14 cellular contexts compared by ENCODE assay signal in the genomic region with DNA sequence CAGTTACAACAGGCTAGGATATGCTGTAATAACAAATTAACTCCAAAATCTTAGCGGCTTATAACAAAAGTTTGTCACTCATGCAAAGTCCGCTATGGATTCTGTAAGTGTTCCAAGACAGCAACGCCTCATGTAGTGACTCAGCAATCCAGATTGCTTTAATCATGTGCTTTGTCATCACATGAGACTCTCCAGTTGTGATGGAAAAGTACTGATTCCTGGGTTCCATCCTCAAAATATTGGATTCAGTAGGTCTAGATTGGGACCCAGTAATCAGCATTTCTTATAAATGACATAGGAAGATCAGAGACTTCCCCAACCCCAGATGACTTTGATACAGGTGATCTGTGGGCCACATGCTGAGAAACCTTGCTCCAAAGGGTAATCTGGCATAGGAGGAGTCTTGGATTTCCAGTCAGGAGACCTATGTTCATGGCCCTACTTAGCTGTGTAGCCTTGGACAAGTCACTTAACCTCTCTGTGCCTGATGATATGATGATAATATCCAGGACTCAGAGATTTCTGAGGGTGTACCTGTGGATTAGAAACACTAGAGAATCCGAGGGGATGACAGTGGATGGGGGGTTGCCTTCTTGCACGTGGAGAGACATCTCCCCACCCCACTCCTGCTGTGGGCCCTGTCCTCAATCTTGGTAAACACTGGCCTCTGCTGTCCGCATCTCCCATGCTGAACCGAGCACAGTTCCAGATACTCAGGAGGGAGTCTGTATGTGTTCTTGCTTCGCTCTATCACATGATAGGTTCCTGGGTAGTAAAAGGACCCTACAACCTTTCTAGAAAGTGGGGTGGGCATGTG.
A peak's percentile ranks its signal among the peaks of the same experiment; 100 is the strongest.
DNase-seq lines count a peak whose midpoint lies in the region; ATAC-seq, FAIRE-seq and TF ChIP-seq lines count a peak whose summit lies in the region.
"Had no signal": no experiment of that assay in that cellular context is flagged by ENCODE, and none has a peak within 500 bp of the region (broad histone marks: within the 10 kb centered on the region; RNA-seq: fewer than 3 reads in every experiment).

No MANE protein-coding gene starts in this region.

- CTCF ChIA-PET in AG04450 (lab: Charles Lee): interaction anchor here (1.4 to 1.5 kb wide), 3 partner anchors 30 to 94 kb away, joined by 3 to 5 read pairs (median 3); no protein-coding TSS in a partner anchor
- CTCF ChIA-PET in MCF 10A (lab: Yijun Ruan, JAX): interaction anchor here (0.5 to 1.0 kb wide), 3 partner anchors 30 to 339 kb away, joined by 3 to 5 read pairs (median 4); no protein-coding TSS in a partner anchor

- no TSS peak for BruUV-seq in MCF 10A (replicated peaks; lab: Mats Ljungman, UMichigan)

- no peak overlapping the region for H4K8ac ChIP-seq in H9 (replicated peaks; ENCODE audit: insufficient read length, low read depth, low read length)

- no peaks in the 10 kb centered on the region for H3K36me3 ChIP-seq in keratinocyte (ENCODE audit: control insufficient read depth in 2 of 2, extremely low read depth in 1 of 2, insufficient read depth in 2 of 2, low read length in 2 of 2)

- H3K14ac ChIP-seq in H9 (ENCODE audit: insufficient read depth, low read length): no peak overlapping the region

- no peak overlapping the region for H2BK15ac ChIP-seq in H9 (ENCODE audit: low read depth, low read length)

- H3K23me2 ChIP-seq in H9 (ENCODE audit: insufficient read length, low read depth, low read length, poor library complexity, severe bottlenecking): peaks cover 3% of the 10 kb centered on the region

- dilution Hi-C loops in keratinocyte (cut with MboI; ENCODE audit: extremely low pct_ligation_motif_present, low sequenced_read_pairs): no loop called here

- no peak overlapping the region for H3K56ac ChIP-seq in H9 (ENCODE audit: insufficient read length, low read depth, low read length)

- H3K4me1 Mint-ChIP-seq in H9 (peaks cover 15 to 28% of the 10 kb centered on the region in 2 experiments), MCF 10A (ENCODE audit: insufficient read depth, unreplicated experiment) (peaks cover 16% of the 10 kb centered on the region), T-helper 17 cell (peaks cover 3% of the 10 kb centered on the region)

- no peaks in the 10 kb centered on the region for H3K36me3 Mint-ChIP-seq in H9 (ENCODE audit: insufficient read depth in 1 of 3, low read depth in 3 of 3)
- H3K36me3 Mint-ChIP-seq in MCF 10A (ENCODE audit: insufficient read depth, unreplicated experiment): no peaks in the 10 kb centered on the region
- no peaks in the 10 kb centered on the region for H3K36me3 Mint-ChIP-seq in T-helper 17 cell (ENCODE audit: low read depth)

- H3K18ac ChIP-seq in H9 (ENCODE audit: insufficient read length, low read depth, low read length): no peak overlapping the region

- H3K4ac ChIP-seq in H9 (ENCODE audit: low read depth, low read length): no peak overlapping the region

- H3K4me1 ChIP-seq in H9 (ENCODE audit: insufficient read depth, low read length) (no peaks in the 10 kb centered on the region), keratinocyte (ENCODE audit: control insufficient read depth, extremely low read depth, insufficient read depth, low read length) (peaks cover 49% of the 10 kb centered on the region)

- ATAC-seq in GM21717 (IDR thresholded peaks at IDR 0.05; ENCODE audit: unreplicated experiment) (no peak), T-helper 17 cell (no peak)
- ATAC-seq: activated T-cell treated with anti-CD3 and anti-CD28 coated beads, Interleukin-2, amount 50 U/mL, for 72 hours; left lobe of liver had no signal

- H4K20me1 ChIP-seq in H9 (ENCODE audit: control insufficient read depth, insufficient read depth, insufficient read length): no peaks in the 10 kb centered on the region
- no peaks in the 10 kb centered on the region for H4K20me1 ChIP-seq in keratinocyte (ENCODE audit: control insufficient read depth, extremely low read depth, insufficient read depth, low read length)

- H3T11ph ChIP-seq in H9 (ENCODE audit: low read length): no peak overlapping the region

- no peak overlapping the region for H2AK5ac ChIP-seq in H9 (ENCODE audit: insufficient read length, low read length)

- H3K27ac Mint-ChIP-seq in H9 (no peak overlapping the region), MCF 10A (ENCODE audit: low read depth, unreplicated experiment) (no peak overlapping the region), T-helper 17 cell (no peak overlapping the region)
- H3K27ac Mint-ChIP-seq: activated T-cell treated with anti-CD3 and anti-CD28 coated beads, Interleukin-2, amount 50 U/mL, for 72 hours had no signal

- no peak overlapping the region for H4K5ac ChIP-seq in H9 (ENCODE audit: insufficient read length, low read depth, low read length)

- H3K27ac ChIP-seq in AG04450 (ENCODE audit: low read depth, low read length) (peak overlapping the region; percentile 47), H9 (ENCODE audit: insufficient read length, low read depth, low read length) (no peak overlapping the region), keratinocyte (ENCODE audit: control insufficient read depth, insufficient read depth, low read length) (peak overlapping the region; percentile 57)

- no peak overlapping the region for H3K4me3 ChIP-seq in AG04450 (ENCODE audit: low read depth, low read length)
- H3K4me3 ChIP-seq in keratinocyte (ENCODE audit: control insufficient read depth in 2 of 3, extremely low read depth in 1 of 3, insufficient read depth in 2 of 3, low read depth in 1 of 3, low read length in 3 of 3): no peak overlapping the region

- no peak overlapping the region for H2BK5ac ChIP-seq in H9 (ENCODE audit: insufficient read length, low read length)

- DNase-seq in AG04450 (ENCODE audit: low read depth, low spot score) (peak; percentile 26), H9 (no peak), MCF 10A (ENCODE audit: unreplicated experiment) (peak; percentile 51), keratinocyte (ENCODE audit: low read depth, low spot score) (no peak), NCI-H2029 (lab: John Stamatoyannopoulos, UW) (no peak), T-helper 17 cell (no peak)
- no peak for DNase-seq in activated T-cell treated with anti-CD3 and anti-CD28 coated beads, Interleukin-2, amount 50 U/mL, for 1 hour
- DNase-seq: activated T-cell treated with anti-CD3 and anti-CD28 coated beads, Interleukin-2, amount 50 U/mL, for 72 hours; DND-41; effector memory CD4-positive, alpha-beta T cell; NCI-H524 treated with DMSO at 0.1 percent for 48 hours; retina had no signal

- no peak overlapping the region for H3K23ac ChIP-seq in H9 (ENCODE audit: insufficient read length, low read depth, low read length)

- POLR2A ChIA-PET in AG04450 (lab: Yijun Ruan, JAX): no interaction called here
- POLR2A ChIA-PET in MCF 10A (lab: Yijun Ruan, JAX): no interaction called here

- TF ChIP-seq CTCF in AG04450 (IDR thresholded peaks at IDR 0.05; ENCODE audit: low read depth, low read length): no peak
- peak; percentile 18; the same call in 1 of the 3 replicates for TF ChIP-seq CTCF in H9 (conservative IDR thresholded peaks at IDR 0.05)
- no peak for TF ChIP-seq CTCF in MCF 10A (IDR thresholded peaks at IDR 0.05; ENCODE audit: unreplicated experiment)
- TF ChIP-seq CTCF in keratinocyte (optimal IDR thresholded peaks at IDR 0.05 in 1 of 3, IDR thresholded peaks at IDR 0.05 in 1 of 3, conservative IDR thresholded peaks at IDR 0.05 in 1 of 3; ENCODE audit: extremely low read depth in 1 of 3, insufficient read depth in 2 of 3, low read length in 3 of 3): peak in 1 of 3 experiments; percentile 31

- H3K27me3 ChIP-seq in AG04450 (ENCODE audit: control insufficient read depth, insufficient read depth, low read length) (no peaks in the 10 kb centered on the region), H9 (ENCODE audit: insufficient read depth, low read length) (no peaks in the 10 kb centered on the region), keratinocyte (ENCODE audit: control insufficient read depth, extremely low read depth, insufficient read depth, low read length) (no peaks in the 10 kb centered on the region)

- no peaks in the 10 kb centered on the region for H3K79me1 ChIP-seq in H9 (ENCODE audit: insufficient read depth, low read depth, low read length, poor library complexity, severe bottlenecking)

- H3K79me2 ChIP-seq in H9 (ENCODE audit: insufficient read depth, low read length): no peaks in the 10 kb centered on the region
- H3K79me2 ChIP-seq in keratinocyte (ENCODE audit: control insufficient read depth, insufficient read depth, low read length): no peaks in the 10 kb centered on the region

- H3K9me3 Mint-ChIP-seq in H9 (no peaks in the 10 kb centered on the region), MCF 10A (ENCODE audit: unreplicated experiment) (no peaks in the 10 kb centered on the region)
- H3K9me3 Mint-ChIP-seq: activated T-cell treated with anti-CD3 and anti-CD28 coated beads, Interleukin-2, amount 50 U/mL, for 72 hours had no signal

- no peak overlapping the region for H2BK120ac ChIP-seq in H9 (ENCODE audit: low read depth, low read length, poor library complexity, severe bottlenecking)

- intact Hi-C loops in MCF 10A (cut with micrococcal nuclease): no loop called here

- no peak overlapping the region for H2BK12ac ChIP-seq in H9 (ENCODE audit: insufficient read length, low read depth, low read length)

- H3K9me1 ChIP-seq in keratinocyte (ENCODE audit: control insufficient read depth, extremely low read depth, insufficient read depth, low read length): no peaks in the 10 kb centered on the region

- no peak overlapping the region for H2AFZ ChIP-seq in H9 (ENCODE audit: low read length)
- no peak overlapping the region for H2AFZ ChIP-seq in keratinocyte (ENCODE audit: control insufficient read depth, low read length)

- H3K4me3 Mint-ChIP-seq in H9 (no peak overlapping the region), MCF 10A (ENCODE audit: unreplicated experiment) (no peak overlapping the region), T-helper 17 cell (no peak overlapping the region)
- H3K4me3 Mint-ChIP-seq: activated T-cell treated with anti-CD3 and anti-CD28 coated beads, Interleukin-2, amount 50 U/mL, for 72 hours had no signal

- H3K9ac ChIP-seq in H9 (ENCODE audit: extremely low read depth, insufficient read length, low read length): no peak overlapping the region
- no peak overlapping the region for H3K9ac ChIP-seq in keratinocyte (ENCODE audit: control insufficient read depth, extremely low read depth, insufficient read depth, low read length)

- H2BK20ac ChIP-seq in H9 (ENCODE audit: low read depth, low read length, poor library complexity, severe bottlenecking): no peak overlapping the region

- H3K27me3 Mint-ChIP-seq in H9 (ENCODE audit: low read depth) (no peaks in the 10 kb centered on the region; the same call in 1 of the 2 replicates), MCF 10A (ENCODE audit: insufficient read depth, unreplicated experiment) (no peaks in the 10 kb centered on the region), T-helper 17 cell (peaks cover 15% of the 10 kb centered on the region)

- FAIRE-seq in keratinocyte (lab: Jason Lieb, UNC): peak; percentile 84

- H3K9me3 ChIP-seq in AG04450 (ENCODE audit: control insufficient read depth, insufficient read depth, low read length) (peaks cover 4% of the 10 kb centered on the region; the same call in 1 of the 2 replicates), H9 (ENCODE audit: control insufficient read depth, low read depth, low read length) (no peaks in the 10 kb centered on the region), keratinocyte (ENCODE audit: control insufficient read depth, low read depth, low read length) (no peaks in the 10 kb centered on the region), T-helper 17 cell (ENCODE audit: control insufficient read depth, low read length, poor library complexity, severe bottlenecking) (no peaks in the 10 kb centered on the region)

- no peak overlapping the region for H3K4me2 ChIP-seq in H9 (ENCODE audit: insufficient read depth, insufficient read length, low read length)
- H3K4me2 ChIP-seq in keratinocyte (ENCODE audit: control insufficient read depth, extremely low read depth, insufficient read depth, low read depth, low read length): no peak overlapping the region

- no CpG with 5 or more reads among the region's 8 CpGs for WGBS in H9 (ENCODE audit: extremely low coverage, insufficient read length, low lambda C conversion rate)

- H4K91ac ChIP-seq in H9 (ENCODE audit: insufficient read length, low read depth, low read length): no peak overlapping the region

Comparison
In these comparisons a context has a peak if more than half of its experiments do, and no peak if none do; other contexts are left out.
1. DNase-seq: peak in AG04450 (single experiment) and MCF 10A (single experiment); none in H9 (single experiment), keratinocyte (single experiment), NCI-H2029 (single experiment), T-helper 17 cell (0 of 3) and activated T-cell treated with anti-CD3 and anti-CD28 coated beads, Interleukin-2, amount 50 U/mL, for 1 hour (single experiment).